ENCODE assay signal across 8 cellular contexts in genomic region chr19:58154679-58155648, GRCh38. TPM values are rescaled to one million over a fixed set of nuclear protein-coding genes. Genes with fewer than 3 reads are reported as not detected.
DNase-seq lines count a peak whose midpoint lies in the region; ATAC-seq and TF ChIP-seq lines count a peak whose summit lies in the region.

No MANE protein-coding gene starts in this region.

- no peaks in the 10 kb centered on the region for H3K9me2 ChIP-seq in OCI-LY7 (ENCODE audit: insufficient read depth, low read length)

- H3K27me3 Mint-ChIP-seq in CD4-positive, CD25-positive, alpha-beta regulatory T cell: no peaks in the 10 kb centered on the region

- TF ChIP-seq CTCF in OCI-LY7 (conservative IDR thresholded peaks at IDR 0.05; ENCODE audit: low read length) (0 out of 2 replicates have a peak, but pooled peaks have one; percentile 18), esophagus squamous epithelium (IDR thresholded peaks at IDR 0.05) (peak; percentile 93 to 100 (median 99))

- no peak overlapping the region; the same call in 1 of the 2 replicates for H3K4me2 ChIP-seq in OCI-LY7 (ENCODE audit: low read length)

- peak in 3 of 4 donors; percentile 48 to 56 (median 56) for TF ChIP-seq POLR2A in esophagus squamous epithelium (IDR thresholded peaks at IDR 0.05)

- peak overlapping the region; percentile 78 to 90 (median 87) for H3K4me3 Mint-ChIP-seq in CD4-positive, CD25-positive, alpha-beta regulatory T cell

- WGBS in esophagus squamous epithelium, 2 donors: 11% methylated on average over 16 of the region's 85 CpGs; no CpG with 5 or more reads in 1 of the 2 donors

- peak overlapping the region; percentile 62 for H3K4me3 ChIP-seq in CD4-positive, CD25-positive, alpha-beta regulatory T cell (ENCODE audit: low read depth, low read length)
- H3K4me3 ChIP-seq in OCI-LY7 (ENCODE audit: low read depth, low read length, poor library complexity, severe bottlenecking) (no peak overlapping the region), esophagus squamous epithelium (peak overlapping the region; percentile 87 to 96 (median 88)), muscle layer of duodenum (ENCODE audit: low read depth in 1 of 2, low read length in 2 of 2) (peak overlapping the region; percentile 70 to 92)

- no peaks in the 10 kb centered on the region for H3K79me2 ChIP-seq in OCI-LY7 (ENCODE audit: insufficient read depth, low read depth, low read length)

- H3K27me3 ChIP-seq in CD4-positive, CD25-positive, alpha-beta regulatory T cell (ENCODE audit: control insufficient read depth, insufficient read depth, low read length): no peaks in the 10 kb centered on the region
- H3K27me3 ChIP-seq in esophagus squamous epithelium (no peaks in the 10 kb centered on the region), muscle layer of duodenum (ENCODE audit: low read depth, low read length) (no peaks in the 10 kb centered on the region)

- H3K36me3 Mint-ChIP-seq in CD4-positive, CD25-positive, alpha-beta regulatory T cell: no peaks in the 10 kb centered on the region

- intact Hi-C loops in OCI-LY7 (cut with micrococcal nuclease; ENCODE audit: unreplicated experiment): no loop called here
- intact Hi-C loops in esophagus squamous epithelium (cut with DNase I): no loop called here

- POLR2A ChIA-PET in OCI-LY7 (lab: Charles Lee): interaction anchor here (0.6 kb wide), 1 partner anchor 1716 kb away, joined by 3 read pairs; no protein-coding TSS in a partner anchor

- H3K27ac ChIP-seq in CD4-positive, CD25-positive, alpha-beta regulatory T cell (ENCODE audit: insufficient read depth, low read length, poor library complexity, severe bottlenecking): peak overlapping the region; percentile 71
- no peak overlapping the region for H3K27ac ChIP-seq in OCI-LY7 (ENCODE audit: low read depth, low read length, poor library complexity, severe bottlenecking)
- peak overlapping the region; percentile 89 to 96 (median 92) for H3K27ac ChIP-seq in esophagus squamous epithelium
- H3K27ac ChIP-seq in muscle layer of duodenum (ENCODE audit: low read length): peak overlapping the region; percentile 61

- DNase-seq in CD4-positive, CD25-positive, alpha-beta regulatory T cell: peak; percentile 91 to 96 (median 94)
- peak; percentile 81 for DNase-seq in HPDE6-E6E7 (ENCODE audit: extremely low spot score)
- DNase-seq in OCI-LY7 (ENCODE audit: low spot score): no peak
- peak; percentile 97 for DNase-seq in activated T-helper 1 cell treated with Interleukin-2 at 50 U/mL for 16 hours (ENCODE audit: low read depth)
- DNase-seq in esophagus squamous epithelium (lab: John Stamatoyannopoulos, UW): peak; percentile 61
- DNase-seq in stimulated activated CD8-positive, alpha-beta memory T cell treated with anti-CD3 and anti-CD28 coated beads, Interleukin-7, amount 100 ng/mL, for 1 hour (ENCODE audit: low read depth in 2 of 2): peak; percentile 97 to 99

- peaks cover 7 to 30% (median 9%) of the 10 kb centered on the region in 4 donors for H3K4me1 Mint-ChIP-seq in CD4-positive, CD25-positive, alpha-beta regulatory T cell

- CTCF ChIA-PET in OCI-LY7 (lab: Charles Lee; ENCODE audit: unreplicated experiment): no interaction called here

- H3K9me3 Mint-ChIP-seq in CD4-positive, CD25-positive, alpha-beta regulatory T cell: peaks cover 0 to 13% (median 0%) of the 10 kb centered on the region in 7 donors

- peaks cover under 1 to 6% of the 10 kb centered on the region in 2 experiments for H3K9me3 ChIP-seq in CD4-positive, CD25-positive, alpha-beta regulatory T cell (ENCODE audit: control insufficient read depth in 2 of 2, low read length in 2 of 2)
- peaks cover 20% of the 10 kb centered on the region; the same call in 1 of the 2 replicates for H3K9me3 ChIP-seq in OCI-LY7 (ENCODE audit: low read length)
- H3K9me3 ChIP-seq in esophagus squamous epithelium: peaks cover 0 to 21% (median under 1%) of the 10 kb centered on the region in 3 donors
- peaks cover 0 to under 1% of the 10 kb centered on the region in 2 donors for H3K9me3 ChIP-seq in muscle layer of duodenum (ENCODE audit: control insufficient read depth in 1 of 2, low read length in 2 of 2)

- ATAC-seq in CD4-positive, CD25-positive, alpha-beta regulatory T cell (ENCODE audit: low read depth in 2 of 2): peak; percentile 92 to 96
- peak; percentile 74 for ATAC-seq in GM19395 (IDR thresholded peaks at IDR 0.05; ENCODE audit: unreplicated experiment)

- peaks cover 19% of the 10 kb centered on the region for H3K4me1 ChIP-seq in CD4-positive, CD25-positive, alpha-beta regulatory T cell (ENCODE audit: control insufficient read depth, insufficient read depth, low read length, poor library complexity, severe bottlenecking)
- H3K4me1 ChIP-seq in OCI-LY7 (ENCODE audit: insufficient read depth, low read length, poor library complexity, severe bottlenecking) (peaks cover 2% of the 10 kb centered on the region), esophagus squamous epithelium (peaks cover 17 to 35% (median 22%) of the 10 kb centered on the region in 3 donors), muscle layer of duodenum (ENCODE audit: control insufficient read depth in 1 of 2, insufficient read depth in 2 of 2, low read length in 2 of 2) (peaks cover 0 to 16% of the 10 kb centered on the region in 2 donors)

- H4K20me1 ChIP-seq in OCI-LY7 (ENCODE audit: insufficient read depth, low read length): no peaks in the 10 kb centered on the region

- BruUV-seq in OCI-LY7 (replicated peaks; lab: Mats Ljungman, UMichigan): no TSS peak

- no peak overlapping the region for H2AFZ ChIP-seq in OCI-LY7 (ENCODE audit: low read length)

- H3K36me3 ChIP-seq in CD4-positive, CD25-positive, alpha-beta regulatory T cell (ENCODE audit: control insufficient read depth, insufficient read depth, low read length): no peaks in the 10 kb centered on the region
- H3K36me3 ChIP-seq in OCI-LY7 (ENCODE audit: insufficient read depth, low read length): no peaks in the 10 kb centered on the region
- H3K36me3 ChIP-seq in esophagus squamous epithelium: no peaks in the 10 kb centered on the region
- H3K36me3 ChIP-seq in muscle layer of duodenum (ENCODE audit: control insufficient read depth in 1 of 2, insufficient read depth in 2 of 2, low read length in 2 of 2): no peaks in the 10 kb centered on the region

- peak overlapping the region; percentile 29 to 97 (median 84) for H3K27ac Mint-ChIP-seq in CD4-positive, CD25-positive, alpha-beta regulatory T cell

RNA-seq across cellular contexts. Expression of gene ZNF329, which starts 4.4 kb away (rescaled TPM):
- 9.2 TPM for total RNA-seq in CD4-positive, CD25-positive, alpha-beta regulatory T cell
- polyA plus RNA-seq in CD4-positive, CD25-positive, alpha-beta regulatory T cell: 1 to 10 TPM; 2.9 to 9.4 (median 4.8) TPM
- 3.1 and 3.2 TPM in 2 replicates for total RNA-seq in OCI-LY7 (2014; rRNA removed; shearing (Covaris generic))
- total RNA-seq in OCI-LY7 (2022) (3.1 and 3.4 TPM in 2 replicates), esophagus squamous epithelium (1 to 10 TPM; 3.0 to 6.7 (median 3.9) TPM)

RNA-seq across cellular contexts. Expression of gene ZNF274, which starts 27.9 kb away (rescaled TPM):
- total RNA-seq in CD4-positive, CD25-positive, alpha-beta regulatory T cell: 32.8 TPM
- polyA plus RNA-seq in CD4-positive, CD25-positive, alpha-beta regulatory T cell: 10 to 100 TPM; 31.8 to 45.1 (median 38.2) TPM
- 36.4 and 68.3 TPM in 2 replicates for total RNA-seq in OCI-LY7 (2014; rRNA removed; shearing (Covaris generic))
- total RNA-seq in OCI-LY7 (2022) (36.2 and 42.4 TPM in 2 replicates), esophagus squamous epithelium (10 to 100 TPM; 20.4 to 28.6 (median 24.9) TPM)

RNA-seq across cellular contexts. Expression of gene ZSCAN18, which starts 56.9 kb away (rescaled TPM):
- total RNA-seq in CD4-positive, CD25-positive, alpha-beta regulatory T cell: 13.4 TPM
- 10 to 100 TPM in 2 of 4 donors, 1 to 10 TPM in 2; 3.9 to 17.7 (median 12.0) TPM for polyA plus RNA-seq in CD4-positive, CD25-positive, alpha-beta regulatory T cell
- total RNA-seq in OCI-LY7 (2014; rRNA removed; shearing (Covaris generic)): not detected in 2 replicates
- not detected in 2 replicates for total RNA-seq in OCI-LY7 (2022)
- total RNA-seq in esophagus squamous epithelium: 10 to 100 TPM in 3 of 4 donors, 1 to 10 TPM in 1; 9.0 to 49.6 (median 21.1) TPM

Comparison
In these comparisons a context has a peak if more than half of its experiments do, and no peak if none do; other contexts are left out.
1. RNA of gene ZSCAN18, which starts 56.9 kb away (total RNA-seq): 9.0 to 49.6 TPM in esophagus squamous epithelium and 13.4 TPM in CD4-positive, CD25-positive, alpha-beta regulatory T cell (single experiment); not detected in OCI-LY7; every median in the first group is over 10 times any median in the second.